Comparison of ENCODE assay signal across 1 cellular context in the genomic region with DNA sequence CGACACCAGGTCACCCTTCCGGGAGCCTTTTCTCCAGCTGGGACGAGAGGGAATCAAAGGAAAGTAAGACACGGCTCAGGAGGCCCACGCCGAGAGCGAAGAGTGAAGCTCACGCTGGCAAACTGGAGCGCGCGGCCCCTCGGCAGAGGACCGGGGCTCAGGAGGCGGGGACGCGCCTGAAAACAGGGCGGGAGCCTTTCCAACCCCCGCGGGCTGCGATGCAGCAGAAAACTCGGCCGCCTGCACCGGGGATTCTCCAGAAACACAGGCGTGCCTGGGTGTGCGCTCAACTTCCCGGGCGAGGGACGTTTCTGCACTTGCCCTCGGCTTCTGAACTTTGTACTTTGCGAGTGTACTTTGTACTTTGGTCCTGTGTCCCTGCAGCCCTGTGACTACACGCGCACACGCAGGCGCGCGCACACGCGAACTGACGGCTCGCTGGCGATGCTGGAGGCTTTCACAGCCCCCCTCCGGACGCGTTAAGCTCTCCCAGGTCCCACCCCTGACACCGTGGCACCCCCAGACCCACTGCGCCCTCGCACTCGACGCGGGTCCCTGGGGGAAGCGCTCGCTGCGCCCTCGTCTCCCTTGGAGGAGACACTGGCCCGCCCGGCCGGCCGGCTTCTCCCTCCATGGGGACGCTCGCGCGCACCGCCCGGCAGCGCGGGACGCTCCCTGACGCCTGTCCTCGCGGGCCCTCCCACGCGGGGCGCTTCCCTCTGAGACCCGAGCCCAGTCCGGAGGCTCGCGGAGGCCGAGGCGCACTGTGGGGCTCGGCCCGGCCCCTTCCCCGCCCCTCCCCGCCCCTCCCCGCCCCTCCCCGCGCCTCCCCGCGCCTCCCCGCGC.
TF ChIP-seq lines count a peak whose summit lies in the region.

No MANE protein-coding gene starts in this region.

TF ChIP-seq in endothelial cell of umbilical vein, 7 proteins besides CTCF, POLR2A, EP300 and RAD21:
- TF ChIP-seq GATA2 (IDR thresholded peaks at IDR 0.05; ENCODE audit: insufficient read depth, insufficient read length, low read depth, low read length) (no peak), JUN (IDR thresholded peaks at IDR 0.05; ENCODE audit: borderline replicate concordance, insufficient read depth, insufficient read length, low read depth) (no peak), MAX (IDR thresholded peaks at IDR 0.05; ENCODE audit: insufficient read depth, insufficient read length) (no peak), POLR2AphosphoS5 (IDR thresholded peaks at IDR 0.05; ENCODE audit: insufficient read depth, low read depth, low read length) (no peak), MYC (IDR thresholded peaks at IDR 0.05; ENCODE audit: low read depth, low read length) (no peak), EZH2 (IDR thresholded peaks at IDR 0.05; ENCODE audit: borderline replicate concordance, low read depth, low read length, severe bottlenecking) (no peak), FOS (IDR thresholded peaks at IDR 0.05; ENCODE audit: borderline replicate concordance, insufficient read depth, low read length) (no peak)
TF ChIP-seq in endothelial cell of umbilical vein: peak in this region for 0.
